In genomic region chr12:94073441-94074051, GRCh38 we compare ENCODE assay signal across 20 cellular contexts.
DNase-seq lines count a peak whose midpoint lies in the region; ATAC-seq and TF ChIP-seq lines count a peak whose summit lies in the region.
"Had no signal": no experiment of that assay in that cellular context is flagged by ENCODE, and none has a peak within 500 bp of the region (broad histone marks: within the 10 kb centered on the region; RNA-seq: fewer than 3 reads in every experiment).

No MANE protein-coding gene starts in this region.

- no peak overlapping the region for H3K4me3 Mint-ChIP-seq in stimulated activated naive CD8-positive, alpha-beta T cell treated with anti-CD3 and anti-CD28 coated beads, Interleukin-15, amount 100 ng/mL, for 72 hours
- H3K4me3 Mint-ChIP-seq: activated T-cell treated with anti-CD3 and anti-CD28 coated beads, Interleukin-2, amount 50 U/mL, for 24 hours; immature natural killer cell; neural progenitor cell had no signal

- intact Hi-C loops in left ventricle myocardium inferior (cut with micrococcal nuclease), result no loop called here
- intact Hi-C loops in stomach (cut with DNase I; ENCODE audit: low total_unique reads), result no loop called here

- H3K27ac ChIP-seq in left ventricle myocardium inferior (replicated peaks) (peak overlapping the region; percentile 90), stomach (peak overlapping the region in 3 of 5 donors; percentile 75 to 82 (median 77))
- H3K27ac ChIP-seq: neural progenitor cell had no signal

- H3K9me3 ChIP-seq in left ventricle myocardium inferior (replicated peaks) (peaks cover 8% of the 10 kb centered on the region), stomach (peaks cover 0 to 5% (median 2%) of the 10 kb centered on the region in 4 donors)

- no peak for TF ChIP-seq POLR2A in stomach (IDR thresholded peaks at IDR 0.05)

- no peak for ATAC-seq in GM19035 (IDR thresholded peaks at IDR 0.05; ENCODE audit: unreplicated experiment)
- ATAC-seq in stimulated activated naive CD8-positive, alpha-beta T cell treated with anti-CD3 and anti-CD28 coated beads, Interleukin-15, amount 100 ng/mL, for 72 hours, result no peak
- ATAC-seq: activated naive CD4-positive, alpha-beta T cell treated with anti-CD3 and anti-CD28 coated beads, Interleukin-2, amount 50 U/mL, for 72 hours had no signal

- H3K36me3 ChIP-seq in left ventricle myocardium inferior, result no peaks in the 10 kb centered on the region
- no peaks in the 10 kb centered on the region for H3K36me3 ChIP-seq in stomach
- H3K36me3 ChIP-seq: HAP-1, neural progenitor cell, tibial nerve had no signal

- H3K27me3 Mint-ChIP-seq in stimulated activated naive CD8-positive, alpha-beta T cell treated with anti-CD3 and anti-CD28 coated beads, Interleukin-15, amount 100 ng/mL, for 72 hours, result peaks cover 20% of the 10 kb centered on the region
- H3K27me3 Mint-ChIP-seq: activated T-cell treated with anti-CD3 and anti-CD28 coated beads, Interleukin-2, amount 50 U/mL, for 24 hours had no signal

- WGBS in stomach, 5 donors, result 71 to 82% (median 74%) methylated on average over 9 of the region's 9 CpGs

- H3K4me1 ChIP-seq in left ventricle myocardium inferior (peaks cover 31% of the 10 kb centered on the region), stomach (peaks cover 0 to 24% (median 4%) of the 10 kb centered on the region in 4 donors)

- H3K4me1 Mint-ChIP-seq in stimulated activated naive CD8-positive, alpha-beta T cell treated with anti-CD3 and anti-CD28 coated beads, Interleukin-15, amount 100 ng/mL, for 72 hours, result peaks cover 20% of the 10 kb centered on the region

- peaks cover 3 to 12% of the 10 kb centered on the region in 2 donors for H3K9me3 Mint-ChIP-seq in stimulated activated naive CD8-positive, alpha-beta T cell treated with anti-CD3 and anti-CD28 coated beads, Interleukin-15, amount 100 ng/mL, for 72 hours
- H3K9me3 Mint-ChIP-seq: activated naive CD4-positive, alpha-beta T cell treated with anti-CD3 and anti-CD28 coated beads, Interleukin-2, amount 50 U/mL, for 72 hours had no signal

- no peak overlapping the region for H3K27ac Mint-ChIP-seq in stimulated activated naive CD8-positive, alpha-beta T cell treated with anti-CD3 and anti-CD28 coated beads, Interleukin-15, amount 100 ng/mL, for 72 hours
- H3K27ac Mint-ChIP-seq: activated naive CD4-positive, alpha-beta T cell treated with anti-CD3 and anti-CD28 coated beads, Interleukin-2, amount 50 U/mL, for 72 hours; activated T-cell treated with anti-CD3 and anti-CD28 coated beads, Interleukin-2, amount 50 U/mL, for 24 hours; immature natural killer cell; neural progenitor cell had no signal

- TF ChIP-seq CTCF in left ventricle myocardium inferior (IDR thresholded peaks at IDR 0.05; ENCODE audit: borderline replicate concordance) (no peak), stomach (IDR thresholded peaks at IDR 0.05) (no peak)

- peak; percentile 99 for TF ChIP-seq EP300 in stomach (IDR thresholded peaks at IDR 0.05)

- no peak overlapping the region for H3K4me3 ChIP-seq in left ventricle myocardium inferior
- no peak overlapping the region for H3K4me3 ChIP-seq in stomach
- H3K4me3 ChIP-seq: HAP-1, neural progenitor cell, tibial nerve had no signal

- DNase-seq in NCI-H446 treated with DMSO at 0.1 percent for 48 hours (lab: John Stamatoyannopoulos, UW) (peak; percentile 96), cerebellar cortex (ENCODE audit: low spot score) (peak; percentile 95), left ventricle myocardium inferior (peak; percentile 54), stomach (no peak), mucosa of gallbladder (ENCODE audit: low spot score) (no peak), NCI-H748 (lab: John Stamatoyannopoulos, UW; ENCODE audit: unreplicated experiment) (no peak)
- no peak for DNase-seq in stimulated activated naive CD8-positive, alpha-beta T cell treated with anti-CD3 and anti-CD28 coated beads, Interleukin-15, amount 100 ng/mL, for 72 hours
- DNase-seq: activated CD4-positive, alpha-beta T cell treated with anti-CD3 and anti-CD28 coated beads, Interleukin-2, amount 50 U/mL, for 4 hours; activated T-cell treated with anti-CD3 and anti-CD28 coated beads, Interleukin-2, amount 50 U/mL, for 24 hours; Calu3; central memory CD4-positive, alpha-beta T cell; immature natural killer cell; NCI-H1694 treated with DMSO at 0.1 percent for 48 hours; NCI-H526; stimulated activated CD4-positive, alpha-beta T cell treated with anti-CD3 and anti-CD28 coated beads, Interleukin-4, amount 100 ng/mL, for 1 hour had no signal

- H3K27me3 ChIP-seq in left ventricle myocardium inferior (ENCODE audit: low read depth) (no peaks in the 10 kb centered on the region), stomach (no peaks in the 10 kb centered on the region)
- H3K27me3 ChIP-seq: neural progenitor cell, tibial nerve had no signal

Comparison
In these comparisons a context has a peak if more than half of its experiments do, and no peak if none do; other contexts are left out.
1. DNase-seq: peak in NCI-H446 treated with DMSO at 0.1 percent for 48 hours (single experiment), cerebellar cortex (single experiment) and left ventricle myocardium inferior (single experiment); none in stomach (single experiment), stimulated activated naive CD8-positive, alpha-beta T cell treated with anti-CD3 and anti-CD28 coated beads, Interleukin-15, amount 100 ng/mL, for 72 hours (0 of 2), mucosa of gallbladder (single experiment) and NCI-H748 (single experiment).